Comparison of ENCODE assay signal across 2 cellular contexts in the genomic region with DNA sequence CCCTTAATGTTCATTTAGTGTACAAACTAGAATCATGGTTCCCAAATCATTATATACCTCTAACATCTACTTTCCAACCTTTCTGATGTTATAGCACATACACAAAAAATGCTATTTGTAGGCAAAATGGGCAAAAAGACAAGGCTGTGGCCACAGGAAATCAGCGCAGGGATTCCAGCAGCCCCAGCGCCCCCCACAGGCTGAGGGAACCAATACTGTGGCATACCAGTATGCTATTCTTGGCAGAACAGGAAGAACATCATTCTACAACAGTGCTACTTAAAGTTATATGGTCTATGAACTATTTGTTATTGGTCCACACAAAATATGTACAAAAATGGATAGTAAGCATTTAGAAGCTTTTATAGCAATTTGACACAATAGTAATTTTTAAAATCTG.
TF ChIP-seq lines count a peak whose summit lies in the region.

No MANE protein-coding gene starts in this region.

TF ChIP-seq in SK-N-SH, 30 proteins besides CTCF, POLR2A, EP300 and RAD21 (continued from another document):
- TF ChIP-seq MAX (IDR thresholded peaks at IDR 0.05; ENCODE audit: low read depth) (no peak), MXI1 (IDR thresholded peaks at IDR 0.05; ENCODE audit: low read depth, low read length) (no peak), TEAD4 (IDR thresholded peaks at IDR 0.05; ENCODE audit: borderline replicate concordance, insufficient read depth) (no peak), FOSL2 (IDR thresholded peaks at IDR 0.05; ENCODE audit: borderline replicate concordance, low read depth) (no peak), EZH2phosphoT487 (IDR thresholded peaks at IDR 0.05; ENCODE audit: borderline replicate concordance, low read depth) (no peak), NFIC (IDR thresholded peaks at IDR 0.05; ENCODE audit: borderline replicate concordance) (no peak), TAF1 (IDR thresholded peaks at IDR 0.05; ENCODE audit: borderline replicate concordance, low read depth, low read length) (no peak), CHD2 (IDR thresholded peaks at IDR 0.05; ENCODE audit: low read length, partially characterized antibody) (no peak), IRF3 (IDR thresholded peaks at IDR 0.05; ENCODE audit: low read depth, low read length) (no peak), SIN3A (IDR thresholded peaks at IDR 0.05; ENCODE audit: borderline replicate concordance, low read depth, low read length) (no peak)

TF ChIP-seq in SK-N-SH treated with all-trans-retinoic acid at 6 μM for 48 hours, 23 proteins besides CTCF, POLR2A, EP300 and RAD21 (continued from another document):
- TF ChIP-seq, protein P1, sequence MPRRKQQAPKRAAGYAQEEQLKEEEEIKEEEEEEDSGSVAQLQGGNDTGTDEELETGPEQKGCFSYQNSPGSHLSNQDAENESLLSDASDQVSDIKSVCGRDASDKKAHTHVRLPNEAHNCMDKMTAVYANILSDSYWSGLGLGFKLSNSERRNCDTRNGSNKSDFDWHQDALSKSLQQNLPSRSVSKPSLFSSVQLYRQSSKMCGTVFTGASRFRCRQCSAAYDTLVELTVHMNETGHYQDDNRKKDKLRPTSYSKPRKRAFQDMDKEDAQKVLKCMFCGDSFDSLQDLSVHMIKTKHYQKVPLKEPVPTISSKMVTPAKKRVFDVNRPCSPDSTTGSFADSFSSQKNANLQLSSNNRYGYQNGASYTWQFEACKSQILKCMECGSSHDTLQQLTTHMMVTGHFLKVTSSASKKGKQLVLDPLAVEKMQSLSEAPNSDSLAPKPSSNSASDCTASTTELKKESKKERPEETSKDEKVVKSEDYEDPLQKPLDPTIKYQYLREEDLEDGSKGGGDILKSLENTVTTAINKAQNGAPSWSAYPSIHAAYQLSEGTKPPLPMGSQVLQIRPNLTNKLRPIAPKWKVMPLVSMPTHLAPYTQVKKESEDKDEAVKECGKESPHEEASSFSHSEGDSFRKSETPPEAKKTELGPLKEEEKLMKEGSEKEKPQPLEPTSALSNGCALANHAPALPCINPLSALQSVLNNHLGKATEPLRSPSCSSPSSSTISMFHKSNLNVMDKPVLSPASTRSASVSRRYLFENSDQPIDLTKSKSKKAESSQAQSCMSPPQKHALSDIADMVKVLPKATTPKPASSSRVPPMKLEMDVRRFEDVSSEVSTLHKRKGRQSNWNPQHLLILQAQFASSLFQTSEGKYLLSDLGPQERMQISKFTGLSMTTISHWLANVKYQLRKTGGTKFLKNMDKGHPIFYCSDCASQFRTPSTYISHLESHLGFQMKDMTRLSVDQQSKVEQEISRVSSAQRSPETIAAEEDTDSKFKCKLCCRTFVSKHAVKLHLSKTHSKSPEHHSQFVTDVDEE (CRISPR knock-in tag; IDR thresholded peaks at IDR 0.05), result no peak
- TF ChIP-seq TOX (CRISPR knock-in tag; IDR thresholded peaks at IDR 0.05; ENCODE audit: borderline replicate concordance), result no peak
- no peak for TF ChIP-seq ARNTL (CRISPR knock-in tag; IDR thresholded peaks at IDR 0.05; ENCODE audit: borderline replicate concordance, low read depth)
- TF ChIP-seq TCF4 (CRISPR knock-in tag; IDR thresholded peaks at IDR 0.05; ENCODE audit: borderline replicate concordance), result no peak
- TF ChIP-seq, protein P2, sequence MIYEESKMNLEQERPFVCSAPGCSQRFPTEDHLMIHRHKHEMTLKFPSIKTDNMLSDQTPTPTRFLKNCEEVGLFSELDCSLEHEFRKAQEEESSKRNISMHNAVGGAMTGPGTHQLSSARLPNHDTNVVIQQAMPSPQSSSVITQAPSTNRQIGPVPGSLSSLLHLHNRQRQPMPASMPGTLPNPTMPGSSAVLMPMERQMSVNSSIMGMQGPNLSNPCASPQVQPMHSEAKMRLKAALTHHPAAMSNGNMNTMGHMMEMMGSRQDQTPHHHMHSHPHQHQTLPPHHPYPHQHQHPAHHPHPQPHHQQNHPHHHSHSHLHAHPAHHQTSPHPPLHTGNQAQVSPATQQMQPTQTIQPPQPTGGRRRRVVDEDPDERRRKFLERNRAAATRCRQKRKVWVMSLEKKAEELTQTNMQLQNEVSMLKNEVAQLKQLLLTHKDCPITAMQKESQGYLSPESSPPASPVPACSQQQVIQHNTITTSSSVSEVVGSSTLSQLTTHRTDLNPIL (CRISPR knock-in tag; IDR thresholded peaks at IDR 0.05; ENCODE audit: low read depth), result no peak
- no peak for TF ChIP-seq GLIS3 (CRISPR knock-in tag; IDR thresholded peaks at IDR 0.05)
- TF ChIP-seq RARB (CRISPR knock-in tag; IDR thresholded peaks at IDR 0.05), result no peak
- no peak for TF ChIP-seq PPARA (CRISPR knock-in tag; IDR thresholded peaks at IDR 0.05; ENCODE audit: borderline replicate concordance)
- TF ChIP-seq, protein P3, sequence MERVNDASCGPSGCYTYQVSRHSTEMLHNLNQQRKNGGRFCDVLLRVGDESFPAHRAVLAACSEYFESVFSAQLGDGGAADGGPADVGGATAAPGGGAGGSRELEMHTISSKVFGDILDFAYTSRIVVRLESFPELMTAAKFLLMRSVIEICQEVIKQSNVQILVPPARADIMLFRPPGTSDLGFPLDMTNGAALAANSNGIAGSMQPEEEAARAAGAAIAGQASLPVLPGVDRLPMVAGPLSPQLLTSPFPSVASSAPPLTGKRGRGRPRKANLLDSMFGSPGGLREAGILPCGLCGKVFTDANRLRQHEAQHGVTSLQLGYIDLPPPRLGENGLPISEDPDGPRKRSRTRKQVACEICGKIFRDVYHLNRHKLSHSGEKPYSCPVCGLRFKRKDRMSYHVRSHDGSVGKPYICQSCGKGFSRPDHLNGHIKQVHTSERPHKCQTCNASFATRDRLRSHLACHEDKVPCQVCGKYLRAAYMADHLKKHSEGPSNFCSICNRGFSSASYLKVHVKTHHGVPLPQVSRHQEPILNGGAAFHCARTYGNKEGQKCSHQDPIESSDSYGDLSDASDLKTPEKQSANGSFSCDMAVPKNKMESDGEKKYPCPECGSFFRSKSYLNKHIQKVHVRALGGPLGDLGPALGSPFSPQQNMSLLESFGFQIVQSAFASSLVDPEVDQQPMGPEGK (CRISPR knock-in tag; IDR thresholded peaks at IDR 0.05; ENCODE audit: borderline replicate concordance), result no peak
- no peak for TF ChIP-seq ZNF70 (CRISPR knock-in tag; IDR thresholded peaks at IDR 0.05)
- TF ChIP-seq ZFP30 (CRISPR knock-in tag; IDR thresholded peaks at IDR 0.05), result no peak
- no peak for TF ChIP-seq CSDC2 (CRISPR knock-in tag; IDR thresholded peaks at IDR 0.05)
- no peak for TF ChIP-seq ZNF565 (CRISPR knock-in tag; conservative IDR thresholded peaks at IDR 0.05; ENCODE audit: low read depth)
- TF ChIP-seq ZC3H10 (CRISPR knock-in tag; IDR thresholded peaks at IDR 0.05), result no peak
- TF ChIP-seq BACH2 (CRISPR knock-in tag; IDR thresholded peaks at IDR 0.05; ENCODE audit: borderline replicate concordance), result no peak
- no peak for TF ChIP-seq ISL1 (CRISPR knock-in tag; IDR thresholded peaks at IDR 0.05)
- no peak for TF ChIP-seq ESRRG (CRISPR knock-in tag; IDR thresholded peaks at IDR 0.05)
- no peak for TF ChIP-seq ZNF8 (CRISPR knock-in tag; IDR thresholded peaks at IDR 0.05)
